Comparison of ENCODE assay signal across 1 cellular context in genomic region chr2:11376071-11376470, GRCh38.
TF ChIP-seq lines count a peak whose summit lies in the region.

No MANE protein-coding gene starts in this region.

TF ChIP-seq in HepG2, 621 proteins besides CTCF, POLR2A, EP300 and RAD21 (continued from another document and continues in another):
- TF ChIP-seq REST (IDR thresholded peaks at IDR 0.05; ENCODE audit: borderline replicate concordance in 1 of 2, low read depth in 1 of 2, low read length in 2 of 2): no peak
- no peak for TF ChIP-seq TFAP4 (IDR thresholded peaks at IDR 0.05; ENCODE audit: borderline replicate concordance, low read depth)
- TF ChIP-seq GLI4 (CRISPR knock-in tag; IDR thresholded peaks at IDR 0.05; ENCODE audit: borderline replicate concordance): no peak
- TF ChIP-seq GABPB1 (CRISPR knock-in tag; IDR thresholded peaks at IDR 0.05): no peak; the same call in 1 of the 2 replicates
- TF ChIP-seq, protein P1, sequence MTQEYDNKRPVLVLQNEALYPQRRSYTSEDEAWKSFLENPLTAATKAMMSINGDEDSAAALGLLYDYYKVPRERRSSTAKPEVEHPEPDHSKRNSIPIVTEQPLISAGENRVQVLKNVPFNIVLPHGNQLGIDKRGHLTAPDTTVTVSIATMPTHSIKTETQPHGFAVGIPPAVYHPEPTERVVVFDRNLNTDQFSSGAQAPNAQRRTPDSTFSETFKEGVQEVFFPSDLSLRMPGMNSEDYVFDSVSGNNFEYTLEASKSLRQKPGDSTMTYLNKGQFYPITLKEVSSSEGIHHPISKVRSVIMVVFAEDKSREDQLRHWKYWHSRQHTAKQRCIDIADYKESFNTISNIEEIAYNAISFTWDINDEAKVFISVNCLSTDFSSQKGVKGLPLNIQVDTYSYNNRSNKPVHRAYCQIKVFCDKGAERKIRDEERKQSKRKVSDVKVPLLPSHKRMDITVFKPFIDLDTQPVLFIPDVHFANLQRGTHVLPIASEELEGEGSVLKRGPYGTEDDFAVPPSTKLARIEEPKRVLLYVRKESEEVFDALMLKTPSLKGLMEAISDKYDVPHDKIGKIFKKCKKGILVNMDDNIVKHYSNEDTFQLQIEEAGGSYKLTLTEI (CRISPR knock-in tag; conservative IDR thresholded peaks at IDR 0.05): no peak
- TF ChIP-seq ZNF780A (CRISPR knock-in tag; IDR thresholded peaks at IDR 0.05): no peak
- 0 out of 2 replicates have a peak, but pooled peaks have one; percentile 2 for TF ChIP-seq ELF4 (CRISPR knock-in tag; IDR thresholded peaks at IDR 0.05; ENCODE audit: borderline replicate concordance)
- 0 out of 2 replicates have a peak, but pooled peaks have one; percentile 14 for TF ChIP-seq NFATC3 (CRISPR knock-in tag; IDR thresholded peaks at IDR 0.05)
- TF ChIP-seq, protein P2, sequence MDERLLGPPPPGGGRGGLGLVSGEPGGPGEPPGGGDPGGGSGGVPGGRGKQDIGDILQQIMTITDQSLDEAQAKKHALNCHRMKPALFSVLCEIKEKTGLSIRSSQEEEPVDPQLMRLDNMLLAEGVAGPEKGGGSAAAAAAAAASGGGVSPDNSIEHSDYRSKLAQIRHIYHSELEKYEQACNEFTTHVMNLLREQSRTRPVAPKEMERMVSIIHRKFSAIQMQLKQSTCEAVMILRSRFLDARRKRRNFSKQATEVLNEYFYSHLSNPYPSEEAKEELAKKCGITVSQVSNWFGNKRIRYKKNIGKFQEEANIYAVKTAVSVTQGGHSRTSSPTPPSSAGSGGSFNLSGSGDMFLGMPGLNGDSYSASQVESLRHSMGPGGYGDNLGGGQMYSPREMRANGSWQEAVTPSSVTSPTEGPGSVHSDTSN (CRISPR knock-in tag; IDR thresholded peaks at IDR 0.05): no peak
- no peak for TF ChIP-seq EEA1 (CRISPR knock-in tag; IDR thresholded peaks at IDR 0.05; ENCODE audit: borderline replicate concordance)
- TF ChIP-seq, protein P3, sequence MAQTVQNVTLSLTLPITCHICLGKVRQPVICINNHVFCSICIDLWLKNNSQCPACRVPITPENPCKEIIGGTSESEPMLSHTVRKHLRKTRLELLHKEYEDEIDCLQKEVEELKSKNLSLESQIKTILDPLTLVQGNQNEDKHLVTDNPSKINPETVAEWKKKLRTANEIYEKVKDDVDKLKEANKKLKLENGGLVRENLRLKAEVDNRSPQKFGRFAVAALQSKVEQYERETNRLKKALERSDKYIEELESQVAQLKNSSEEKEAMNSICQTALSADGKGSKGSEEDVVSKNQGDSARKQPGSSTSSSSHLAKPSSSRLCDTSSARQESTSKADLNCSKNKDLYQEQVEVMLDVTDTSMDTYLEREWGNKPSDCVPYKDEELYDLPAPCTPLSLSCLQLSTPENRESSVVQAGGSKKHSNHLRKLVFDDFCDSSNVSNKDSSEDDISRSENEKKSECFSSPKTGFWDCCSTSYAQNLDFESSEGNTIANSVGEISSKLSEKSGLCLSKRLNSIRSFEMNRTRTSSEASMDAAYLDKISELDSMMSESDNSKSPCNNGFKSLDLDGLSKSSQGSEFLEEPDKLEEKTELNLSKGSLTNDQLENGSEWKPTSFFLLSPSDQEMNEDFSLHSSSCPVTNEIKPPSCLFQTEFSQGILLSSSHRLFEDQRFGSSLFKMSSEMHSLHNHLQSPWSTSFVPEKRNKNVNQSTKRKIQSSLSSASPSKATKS (CRISPR knock-in tag; IDR thresholded peaks at IDR 0.05): no peak
- TF ChIP-seq, protein P4, sequence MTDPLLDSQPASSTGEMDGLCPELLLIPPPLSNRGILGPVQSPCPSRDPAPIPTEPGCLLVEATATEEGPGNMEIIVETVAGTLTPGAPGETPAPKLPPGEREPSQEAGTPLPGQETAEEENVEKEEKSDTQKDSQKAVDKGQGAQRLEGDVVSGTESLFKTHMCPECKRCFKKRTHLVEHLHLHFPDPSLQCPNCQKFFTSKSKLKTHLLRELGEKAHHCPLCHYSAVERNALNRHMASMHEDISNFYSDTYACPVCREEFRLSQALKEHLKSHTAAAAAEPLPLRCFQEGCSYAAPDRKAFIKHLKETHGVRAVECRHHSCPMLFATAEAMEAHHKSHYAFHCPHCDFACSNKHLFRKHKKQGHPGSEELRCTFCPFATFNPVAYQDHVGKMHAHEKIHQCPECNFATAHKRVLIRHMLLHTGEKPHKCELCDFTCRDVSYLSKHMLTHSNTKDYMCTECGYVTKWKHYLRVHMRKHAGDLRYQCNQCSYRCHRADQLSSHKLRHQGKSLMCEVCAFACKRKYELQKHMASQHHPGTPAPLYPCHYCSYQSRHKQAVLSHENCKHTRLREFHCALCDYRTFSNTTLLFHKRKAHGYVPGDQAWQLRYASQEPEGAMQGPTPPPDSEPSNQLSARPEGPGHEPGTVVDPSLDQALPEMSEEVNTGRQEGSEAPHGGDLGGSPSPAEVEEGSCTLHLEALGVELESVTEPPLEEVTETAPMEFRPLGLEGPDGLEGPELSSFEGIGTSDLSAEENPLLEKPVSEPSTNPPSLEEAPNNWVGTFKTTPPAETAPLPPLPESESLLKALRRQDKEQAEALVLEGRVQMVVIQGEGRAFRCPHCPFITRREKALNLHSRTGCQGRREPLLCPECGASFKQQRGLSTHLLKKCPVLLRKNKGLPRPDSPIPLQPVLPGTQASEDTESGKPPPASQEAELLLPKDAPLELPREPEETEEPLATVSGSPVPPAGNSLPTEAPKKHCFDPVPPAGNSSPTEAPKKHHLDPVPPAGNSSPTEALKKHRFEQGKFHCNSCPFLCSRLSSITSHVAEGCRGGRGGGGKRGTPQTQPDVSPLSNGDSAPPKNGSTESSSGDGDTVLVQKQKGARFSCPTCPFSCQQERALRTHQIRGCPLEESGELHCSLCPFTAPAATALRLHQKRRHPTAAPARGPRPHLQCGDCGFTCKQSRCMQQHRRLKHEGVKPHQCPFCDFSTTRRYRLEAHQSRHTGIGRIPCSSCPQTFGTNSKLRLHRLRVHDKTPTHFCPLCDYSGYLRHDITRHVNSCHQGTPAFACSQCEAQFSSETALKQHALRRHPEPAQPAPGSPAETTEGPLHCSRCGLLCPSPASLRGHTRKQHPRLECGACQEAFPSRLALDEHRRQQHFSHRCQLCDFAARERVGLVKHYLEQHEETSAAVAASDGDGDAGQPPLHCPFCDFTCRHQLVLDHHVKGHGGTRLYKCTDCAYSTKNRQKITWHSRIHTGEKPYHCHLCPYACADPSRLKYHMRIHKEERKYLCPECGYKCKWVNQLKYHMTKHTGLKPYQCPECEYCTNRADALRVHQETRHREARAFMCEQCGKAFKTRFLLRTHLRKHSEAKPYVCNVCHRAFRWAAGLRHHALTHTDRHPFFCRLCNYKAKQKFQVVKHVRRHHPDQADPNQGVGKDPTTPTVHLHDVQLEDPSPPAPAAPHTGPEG (CRISPR knock-in tag; IDR thresholded peaks at IDR 0.05): no peak
- TF ChIP-seq BRCA1 (CRISPR knock-in tag; IDR thresholded peaks at IDR 0.05): no peak
- TF ChIP-seq DNMT1 (CRISPR knock-in tag; IDR thresholded peaks at IDR 0.05): no peak
- TF ChIP-seq, protein P5, sequence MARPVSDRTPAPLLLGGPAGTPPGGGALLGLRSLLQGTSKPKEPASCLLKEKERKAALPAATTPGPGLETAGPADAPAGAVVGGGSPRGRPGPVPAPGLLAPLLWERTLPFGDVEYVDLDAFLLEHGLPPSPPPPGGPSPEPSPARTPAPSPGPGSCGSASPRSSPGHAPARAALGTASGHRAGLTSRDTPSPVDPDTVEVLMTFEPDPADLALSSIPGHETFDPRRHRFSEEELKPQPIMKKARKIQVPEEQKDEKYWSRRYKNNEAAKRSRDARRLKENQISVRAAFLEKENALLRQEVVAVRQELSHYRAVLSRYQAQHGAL (CRISPR knock-in tag; IDR thresholded peaks at IDR 0.05; ENCODE audit: not compliant biosample characterization): no peak
- no peak for TF ChIP-seq ZNF333 (CRISPR knock-in tag; IDR thresholded peaks at IDR 0.05; ENCODE audit: borderline replicate concordance)
- TF ChIP-seq ZNF678 (CRISPR knock-in tag; IDR thresholded peaks at IDR 0.05): no peak
- no peak for TF ChIP-seq ZNF510 (CRISPR knock-in tag; IDR thresholded peaks at IDR 0.05; ENCODE audit: low read depth)
- TF ChIP-seq, protein P6, sequence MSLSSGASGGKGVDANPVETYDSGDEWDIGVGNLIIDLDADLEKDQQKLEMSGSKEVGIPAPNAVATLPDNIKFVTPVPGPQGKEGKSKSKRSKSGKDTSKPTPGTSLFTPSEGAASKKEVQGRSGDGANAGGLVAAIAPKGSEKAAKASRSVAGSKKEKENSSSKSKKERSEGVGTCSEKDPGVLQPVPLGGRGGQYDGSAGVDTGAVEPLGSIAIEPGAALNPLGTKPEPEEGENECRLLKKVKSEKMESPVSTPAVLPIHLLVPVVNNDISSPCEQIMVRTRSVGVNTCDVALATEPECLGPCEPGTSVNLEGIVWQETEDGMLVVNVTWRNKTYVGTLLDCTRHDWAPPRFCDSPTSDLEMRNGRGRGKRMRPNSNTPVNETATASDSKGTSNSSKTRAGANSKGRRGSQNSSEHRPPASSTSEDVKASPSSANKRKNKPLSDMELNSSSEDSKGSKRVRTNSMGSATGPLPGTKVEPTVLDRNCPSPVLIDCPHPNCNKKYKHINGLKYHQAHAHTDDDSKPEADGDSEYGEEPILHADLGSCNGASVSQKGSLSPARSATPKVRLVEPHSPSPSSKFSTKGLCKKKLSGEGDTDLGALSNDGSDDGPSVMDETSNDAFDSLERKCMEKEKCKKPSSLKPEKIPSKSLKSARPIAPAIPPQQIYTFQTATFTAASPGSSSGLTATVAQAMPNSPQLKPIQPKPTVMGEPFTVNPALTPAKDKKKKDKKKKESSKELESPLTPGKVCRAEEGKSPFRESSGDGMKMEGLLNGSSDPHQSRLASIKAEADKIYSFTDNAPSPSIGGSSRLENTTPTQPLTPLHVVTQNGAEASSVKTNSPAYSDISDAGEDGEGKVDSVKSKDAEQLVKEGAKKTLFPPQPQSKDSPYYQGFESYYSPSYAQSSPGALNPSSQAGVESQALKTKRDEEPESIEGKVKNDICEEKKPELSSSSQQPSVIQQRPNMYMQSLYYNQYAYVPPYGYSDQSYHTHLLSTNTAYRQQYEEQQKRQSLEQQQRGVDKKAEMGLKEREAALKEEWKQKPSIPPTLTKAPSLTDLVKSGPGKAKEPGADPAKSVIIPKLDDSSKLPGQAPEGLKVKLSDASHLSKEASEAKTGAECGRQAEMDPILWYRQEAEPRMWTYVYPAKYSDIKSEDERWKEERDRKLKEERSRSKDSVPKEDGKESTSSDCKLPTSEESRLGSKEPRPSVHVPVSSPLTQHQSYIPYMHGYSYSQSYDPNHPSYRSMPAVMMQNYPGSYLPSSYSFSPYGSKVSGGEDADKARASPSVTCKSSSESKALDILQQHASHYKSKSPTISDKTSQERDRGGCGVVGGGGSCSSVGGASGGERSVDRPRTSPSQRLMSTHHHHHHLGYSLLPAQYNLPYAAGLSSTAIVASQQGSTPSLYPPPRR (CRISPR knock-in tag; IDR thresholded peaks at IDR 0.05; ENCODE audit: borderline replicate concordance): no peak
- no peak for TF ChIP-seq SRSF9 (IDR thresholded peaks at IDR 0.05; ENCODE audit: borderline replicate concordance, insufficient read depth, low read depth, low read length, poor library complexity, severe bottlenecking)
- TF ChIP-seq DMTF1 (CRISPR knock-in tag; IDR thresholded peaks at IDR 0.05): no peak
- no peak for TF ChIP-seq ARNT (IDR thresholded peaks at IDR 0.05)
